In genomic region chr12:32233568-32233967, GRCh38 we compare ENCODE assay signal across 1 cellular context.
TF ChIP-seq lines count a peak whose summit lies in the region.

No MANE protein-coding gene starts in this region.

TF ChIP-seq in IMR-90, 13 proteins besides CTCF, POLR2A, EP300 and RAD21 (continued from another document):
- no peak for TF ChIP-seq SMC3 (IDR thresholded peaks at IDR 0.05; ENCODE audit: low read depth, low read length)
